1 cellular context compared by ENCODE assay signal in the genomic region with DNA sequence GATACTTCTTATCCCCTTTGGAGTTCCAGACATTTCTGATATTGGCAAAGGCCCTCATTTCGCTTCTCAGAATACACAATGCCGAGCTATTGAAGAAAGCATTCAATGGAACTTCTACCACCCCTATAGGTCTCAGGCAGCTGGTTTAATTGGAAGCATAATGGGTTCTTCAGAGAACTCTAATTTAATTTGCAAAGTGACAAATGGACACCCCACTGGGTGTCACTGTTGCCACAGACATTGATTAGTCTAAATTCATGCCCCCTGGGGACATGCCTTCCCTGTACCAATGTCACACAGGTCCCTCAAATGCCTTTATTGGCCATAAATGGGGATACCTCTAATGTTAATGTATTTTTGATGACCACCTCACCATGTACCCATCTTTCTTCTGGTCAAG.
TF ChIP-seq lines count a peak whose summit lies in the region.

No MANE protein-coding gene starts in this region.

TF ChIP-seq in H1, 55 proteins besides CTCF, POLR2A, EP300 and RAD21 (continued from another document):
- TF ChIP-seq TBP (IDR thresholded peaks at IDR 0.05; ENCODE audit: low read depth, low read length) = no peak
- no peak for TF ChIP-seq CHD2 (IDR thresholded peaks at IDR 0.05; ENCODE audit: low read length)
- no peak for TF ChIP-seq NRF1 (IDR thresholded peaks at IDR 0.05; ENCODE audit: low read depth, low read length)
- TF ChIP-seq CREB1 (IDR thresholded peaks at IDR 0.05) = no peak
- no peak for TF ChIP-seq RFX5 (IDR thresholded peaks at IDR 0.05; ENCODE audit: borderline replicate concordance, low read depth, low read length)
- TF ChIP-seq, protein P1, sequence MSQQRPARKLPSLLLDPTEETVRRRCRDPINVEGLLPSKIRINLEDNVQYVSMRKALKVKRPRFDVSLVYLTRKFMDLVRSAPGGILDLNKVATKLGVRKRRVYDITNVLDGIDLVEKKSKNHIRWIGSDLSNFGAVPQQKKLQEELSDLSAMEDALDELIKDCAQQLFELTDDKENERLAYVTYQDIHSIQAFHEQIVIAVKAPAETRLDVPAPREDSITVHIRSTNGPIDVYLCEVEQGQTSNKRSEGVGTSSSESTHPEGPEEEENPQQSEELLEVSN (IDR thresholded peaks at IDR 0.05) = no peak
- TF ChIP-seq, protein P2, sequence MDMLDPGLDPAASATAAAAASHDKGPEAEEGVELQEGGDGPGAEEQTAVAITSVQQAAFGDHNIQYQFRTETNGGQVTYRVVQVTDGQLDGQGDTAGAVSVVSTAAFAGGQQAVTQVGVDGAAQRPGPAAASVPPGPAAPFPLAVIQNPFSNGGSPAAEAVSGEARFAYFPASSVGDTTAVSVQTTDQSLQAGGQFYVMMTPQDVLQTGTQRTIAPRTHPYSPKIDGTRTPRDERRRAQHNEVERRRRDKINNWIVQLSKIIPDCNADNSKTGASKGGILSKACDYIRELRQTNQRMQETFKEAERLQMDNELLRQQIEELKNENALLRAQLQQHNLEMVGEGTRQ (IDR thresholded peaks at IDR 0.05; ENCODE audit: low read length) = no peak
- TF ChIP-seq CTBP2 (IDR thresholded peaks at IDR 0.05; ENCODE audit: borderline replicate concordance, insufficient read depth, insufficient read length, low read length) = no peak
- no peak for TF ChIP-seq GTF2F1 (IDR thresholded peaks at IDR 0.05; ENCODE audit: borderline replicate concordance, low read depth, low read length)
- TF ChIP-seq PHF8 (conservative IDR thresholded peaks at IDR 0.05; ENCODE audit: low read depth, low read length) = no peak
- no peak for TF ChIP-seq ZNF274 (IDR thresholded peaks at IDR 0.05; ENCODE audit: borderline replicate concordance, extremely low read depth, low read length)
- no peak for TF ChIP-seq HDAC2 (IDR thresholded peaks at IDR 0.05; ENCODE audit: borderline replicate concordance in 1 of 2, low read depth in 2 of 2, low read length in 2 of 2)
- TF ChIP-seq NANOG (IDR thresholded peaks at IDR 0.05; ENCODE audit: insufficient read depth, low read depth, low read length, poor library complexity, severe bottlenecking) = no peak
- no peak for TF ChIP-seq CBX5 (IDR thresholded peaks at IDR 0.05; ENCODE audit: low read depth, low read length)
- TF ChIP-seq SUZ12 (IDR thresholded peaks at IDR 0.05; ENCODE audit: low read length) = no peak
- no peak for TF ChIP-seq CEBPB (IDR thresholded peaks at IDR 0.05; ENCODE audit: low read depth, low read length)
- TF ChIP-seq SAP30 (IDR thresholded peaks at IDR 0.05; ENCODE audit: insufficient read depth, insufficient replicate concordance, low read length) = no peak
TF ChIP-seq in H1: peak in this region for 0.
